9 cellular contexts compared by ENCODE assay signal in genomic region chr1:211925016-211925415, GRCh38.
DNase-seq lines count a peak whose midpoint lies in the region; ATAC-seq and TF ChIP-seq lines count a peak whose summit lies in the region.
"Had no signal": no experiment of that assay in that cellular context is flagged by ENCODE, and none has a peak within 500 bp of the region (broad histone marks: within the 10 kb centered on the region; RNA-seq: fewer than 3 reads in every experiment).

No MANE protein-coding gene starts in this region.

- WGBS in H9 (ENCODE audit: extremely low coverage, insufficient read length, low lambda C conversion rate), result no CpG with 5 or more reads among the region's 7 CpGs
- WGBS in neuronal stem cell (ENCODE audit: extremely low coverage in 2 of 2, insufficient read length in 2 of 2, insufficient replicate concordance in 1 of 2), 2 donors, result no CpG with 5 or more reads among the region's 7 CpGs
- WGBS in adrenal gland, 4 donors, result 66 to 79% (median 75%) methylated on average over 4 to 7 of the region's 7 CpGs

- ATAC-seq in RWPE2 (ENCODE audit: low read depth) (peak; percentile 58; the same call in 1 of the 3 replicates), GM19455 (IDR thresholded peaks at IDR 0.05; ENCODE audit: unreplicated experiment) (no peak)

- no peak overlapping the region for H2BK12ac ChIP-seq in H9 (ENCODE audit: insufficient read length, low read depth, low read length)
- H2BK12ac ChIP-seq in neuronal stem cell (ENCODE audit: low read length), result no peak overlapping the region

- TF ChIP-seq POLR2A in adrenal gland (IDR thresholded peaks at IDR 0.05), result no peak

- no peaks in the 10 kb centered on the region for H3K23me2 ChIP-seq in H9 (ENCODE audit: insufficient read length, low read depth, low read length, poor library complexity, severe bottlenecking)

- H3K4me3 ChIP-seq in RWPE2 (ENCODE audit: severe bottlenecking) (no peak overlapping the region), neuronal stem cell (ENCODE audit: low read length in 2 of 2) (no peak overlapping the region), adrenal gland (no peak overlapping the region)
- H3K4me3 ChIP-seq: ovary had no signal

- no peak overlapping the region for H3T11ph ChIP-seq in H9 (ENCODE audit: low read length)

- H2AFZ ChIP-seq in H9 (ENCODE audit: low read length) (no peak overlapping the region), neuronal stem cell (ENCODE audit: low read length) (peak overlapping the region; percentile 2)

- H3K27ac ChIP-seq in H9 (ENCODE audit: insufficient read length, low read depth, low read length), result no peak overlapping the region
- H3K27ac ChIP-seq in RWPE2 (ENCODE audit: poor library complexity, severe bottlenecking), result no peak overlapping the region
- H3K27ac ChIP-seq in neuronal stem cell (replicated peaks; ENCODE audit: low read length), result no peak overlapping the region
- no peak overlapping the region for H3K27ac ChIP-seq in adrenal gland
- H3K27ac ChIP-seq: ovary had no signal

- H2BK5ac ChIP-seq in H9 (ENCODE audit: insufficient read length, low read length), result no peak overlapping the region
- no peak overlapping the region for H2BK5ac ChIP-seq in neuronal stem cell (ENCODE audit: low read length)

- no peak overlapping the region for H3K9ac ChIP-seq in H9 (ENCODE audit: extremely low read depth, insufficient read length, low read length)
- no peak overlapping the region for H3K9ac ChIP-seq in neuronal stem cell (ENCODE audit: low read depth, low read length, poor library complexity)

- H2BK120ac ChIP-seq in H9 (ENCODE audit: low read depth, low read length, poor library complexity, severe bottlenecking) (no peak overlapping the region), neuronal stem cell (ENCODE audit: low read depth, low read length) (no peak overlapping the region)

- no peak overlapping the region for H3K4me3 Mint-ChIP-seq in H9

- H3K14ac ChIP-seq in H9 (ENCODE audit: insufficient read depth, low read length) (no peak overlapping the region), neuronal stem cell (ENCODE audit: low read length) (no peak overlapping the region)

- H3K18ac ChIP-seq in H9 (ENCODE audit: insufficient read length, low read depth, low read length) (no peak overlapping the region), neuronal stem cell (ENCODE audit: low read length) (no peak overlapping the region)

- H2AK5ac ChIP-seq in H9 (ENCODE audit: insufficient read length, low read length) (no peak overlapping the region), neuronal stem cell (ENCODE audit: low read depth, low read length) (no peak overlapping the region)

- H3K79me1 ChIP-seq in H9 (ENCODE audit: insufficient read depth, low read depth, low read length, poor library complexity, severe bottlenecking), result no peaks in the 10 kb centered on the region
- H3K79me1 ChIP-seq in neuronal stem cell (ENCODE audit: low read depth, low read length), result no peaks in the 10 kb centered on the region

- H4K8ac ChIP-seq in H9 (replicated peaks; ENCODE audit: insufficient read length, low read depth, low read length) (no peak overlapping the region), neuronal stem cell (ENCODE audit: low read depth, low read length) (no peak overlapping the region)

- peaks cover 27 to 36% of the 10 kb centered on the region in 2 experiments for H3K4me1 Mint-ChIP-seq in H9

- H3K56ac ChIP-seq in H9 (ENCODE audit: insufficient read length, low read depth, low read length), result no peak overlapping the region

- H3K27me3 Mint-ChIP-seq in H9 (ENCODE audit: low read depth), result no peaks in the 10 kb centered on the region

- H4K91ac ChIP-seq in H9 (ENCODE audit: insufficient read length, low read depth, low read length), result no peak overlapping the region
- H4K91ac ChIP-seq in neuronal stem cell (ENCODE audit: low read depth, low read length, poor library complexity), result no peak overlapping the region

- H2BK20ac ChIP-seq in H9 (ENCODE audit: low read depth, low read length, poor library complexity, severe bottlenecking), result no peak overlapping the region

- H4K20me1 ChIP-seq in H9 (ENCODE audit: control insufficient read depth, insufficient read depth, insufficient read length), result no peaks in the 10 kb centered on the region

- no peak overlapping the region for H3K4ac ChIP-seq in H9 (ENCODE audit: low read depth, low read length)
- H3K4ac ChIP-seq in neuronal stem cell (ENCODE audit: low read length), result no peak overlapping the region

- H3K4me1 ChIP-seq in H9 (ENCODE audit: insufficient read depth, low read length), result peaks cover 9% of the 10 kb centered on the region
- peaks cover 19% of the 10 kb centered on the region for H3K4me1 ChIP-seq in RWPE2 (ENCODE audit: insufficient read depth, poor library complexity, severe bottlenecking)
- H3K4me1 ChIP-seq in neuronal stem cell (ENCODE audit: control insufficient read depth in 2 of 2, insufficient read depth in 1 of 2, low read depth in 1 of 2, low read length in 2 of 2), result peaks cover 0 to 2% of the 10 kb centered on the region in 2 donors
- H3K4me1 ChIP-seq in adrenal gland (replicated peaks in 1 of 2), result peaks cover 3 to 19% of the 10 kb centered on the region in 2 donors

- no peaks in the 10 kb centered on the region for H3K36me3 ChIP-seq in RWPE2 (ENCODE audit: low read depth)
- no peaks in the 10 kb centered on the region for H3K36me3 ChIP-seq in neuronal stem cell (replicated peaks in 1 of 2; ENCODE audit: control insufficient read depth in 2 of 2, insufficient read depth in 2 of 2, low read length in 2 of 2)
- H3K36me3 ChIP-seq in adrenal gland (replicated peaks in 1 of 2), result no peaks in the 10 kb centered on the region
- H3K36me3 ChIP-seq: ovary had no signal

- TF ChIP-seq CTCF in H9 (conservative IDR thresholded peaks at IDR 0.05), result no peak
- TF ChIP-seq CTCF in RWPE2 (IDR thresholded peaks at IDR 0.05; ENCODE audit: poor library complexity, severe bottlenecking), result no peak
- TF ChIP-seq CTCF in adrenal gland (IDR thresholded peaks at IDR 0.05), result no peak

- no peak overlapping the region for H4K5ac ChIP-seq in H9 (ENCODE audit: insufficient read length, low read depth, low read length)

- H2BK15ac ChIP-seq in H9 (ENCODE audit: low read depth, low read length) (no peak overlapping the region), neuronal stem cell (ENCODE audit: low read length) (no peak overlapping the region)

- H3K4me2 ChIP-seq in H9 (ENCODE audit: insufficient read depth, insufficient read length, low read length), result no peak overlapping the region
- no peak overlapping the region for H3K4me2 ChIP-seq in neuronal stem cell (ENCODE audit: insufficient read depth, low read length, poor library complexity, severe bottlenecking)

- no peaks in the 10 kb centered on the region for H3K36me3 Mint-ChIP-seq in H9 (ENCODE audit: insufficient read depth in 1 of 3, low read depth in 3 of 3)

- intact Hi-C loops in adrenal gland (cut with DNase I), result no loop called here

- H3K23ac ChIP-seq in H9 (ENCODE audit: insufficient read length, low read depth, low read length) (no peak overlapping the region), neuronal stem cell (ENCODE audit: low read depth, low read length, poor library complexity) (peak overlapping the region; percentile 13)

- H3K27ac Mint-ChIP-seq in H9, result no peak overlapping the region

- no peaks in the 10 kb centered on the region for H3K27me3 ChIP-seq in H9 (ENCODE audit: insufficient read depth, low read length)
- no peaks in the 10 kb centered on the region for H3K27me3 ChIP-seq in RWPE2 (ENCODE audit: insufficient read depth, poor library complexity, severe bottlenecking)
- H3K27me3 ChIP-seq in neuronal stem cell (ENCODE audit: control insufficient read depth in 3 of 3, insufficient read depth in 3 of 3, low read depth in 1 of 3, low read length in 3 of 3), result peaks cover 0 to 36% (median 0%) of the 10 kb centered on the region in 3 experiments
- no peaks in the 10 kb centered on the region for H3K27me3 ChIP-seq in adrenal gland
- H3K27me3 ChIP-seq: ovary had no signal

- H3K9me3 Mint-ChIP-seq in H9, result no peaks in the 10 kb centered on the region

- H3K9me3 ChIP-seq in H9 (ENCODE audit: control insufficient read depth, low read depth, low read length), result no peaks in the 10 kb centered on the region
- H3K9me3 ChIP-seq in RWPE2 (ENCODE audit: severe bottlenecking), result no peaks in the 10 kb centered on the region
- H3K9me3 ChIP-seq in neuronal stem cell (replicated peaks in 1 of 2; ENCODE audit: control insufficient read depth in 2 of 2, insufficient read depth in 1 of 2, low read depth in 1 of 2, low read length in 2 of 2), result no peaks in the 10 kb centered on the region
- no peaks in the 10 kb centered on the region for H3K9me3 ChIP-seq in adrenal gland (replicated peaks in 1 of 3)
- H3K9me3 ChIP-seq: ovary had no signal

- peak; percentile 67 for DNase-seq in H9
- DNase-seq in NCI-H146 treated with DMSO at 0.1 percent for 48 hours (lab: John Stamatoyannopoulos, UW; ENCODE audit: unreplicated experiment), result peak; percentile 92
- DNase-seq in RWPE2 (ENCODE audit: low spot score), result no peak
- DNase-seq in neuronal stem cell (ENCODE audit: low spot score), result no peak
- no peak for DNase-seq in GDM1 (lab: John Stamatoyannopoulos, UW)
- DNase-seq in adrenal gland, result no peak
- DNase-seq: ovary, Right ventricle myocardium superior had no signal

- no peaks in the 10 kb centered on the region for H3K79me2 ChIP-seq in H9 (ENCODE audit: insufficient read depth, low read length)

Comparison
In these comparisons a context has a peak if more than half of its experiments do, and no peak if none do; other contexts are left out.
1. DNase-seq: peak in H9 (single experiment) and NCI-H146 treated with DMSO at 0.1 percent for 48 hours (single experiment); none in RWPE2 (single experiment), neuronal stem cell (single experiment), GDM1 (single experiment) and adrenal gland (0 of 7).